ENCODE assay signal across 11 cellular contexts in the genomic region with DNA sequence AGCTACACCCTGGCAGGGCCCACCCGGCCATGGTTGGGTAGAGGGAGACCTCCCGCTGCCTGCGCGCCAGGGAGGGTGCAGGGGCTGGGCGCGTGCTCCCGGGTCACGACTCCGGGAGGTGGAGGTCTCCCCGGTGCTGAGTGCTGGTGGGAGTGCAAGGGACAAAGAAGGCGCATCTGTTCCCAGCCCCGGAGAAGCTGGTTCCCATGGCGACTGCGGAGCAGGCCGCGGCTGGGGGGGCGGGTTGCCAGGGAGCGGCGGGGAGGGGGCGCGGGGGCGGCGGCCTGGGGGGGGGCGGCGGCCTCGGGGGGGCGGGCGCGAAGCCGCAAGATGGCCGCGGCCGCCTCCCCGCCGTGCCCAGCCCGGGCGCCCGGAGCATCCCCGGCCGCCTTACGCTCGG. TPM values are rescaled to one million over a fixed set of nuclear protein-coding genes. Genes with fewer than 3 reads are reported as not detected.
A peak's percentile ranks its signal among the peaks of the same experiment; 100 is the strongest.
DNase-seq lines count a peak whose midpoint lies in the region; ATAC-seq, FAIRE-seq and TF ChIP-seq lines count a peak whose summit lies in the region.
"Had no signal": no experiment of that assay in that cellular context is flagged by ENCODE, and none has a peak within 500 bp of the region (broad histone marks: within the 10 kb centered on the region; RNA-seq: fewer than 3 reads in every experiment).

No MANE protein-coding gene starts in this region.

- DNase-seq in heart right ventricle: no peak
- DNase-seq in left ventricle myocardium superior: no peak
- DNase-seq in astrocyte of the cerebellum (ENCODE audit: low read depth): no peak
- no peak for DNase-seq in keratinocyte (ENCODE audit: low read depth, low spot score)
- DNase-seq in AML-193 (lab: John Stamatoyannopoulos, UW): no peak
- DNase-seq in stimulated activated CD4-positive, alpha-beta T cell treated with anti-CD3 and anti-CD28 coated beads, Interleukin-2, amount 100 ng/mL, for 48 hours: no peak

- peaks cover 2% of the 10 kb centered on the region for H4K20me1 ChIP-seq in keratinocyte (ENCODE audit: control insufficient read depth, extremely low read depth, insufficient read depth, low read length)

- H3K4me1 ChIP-seq in heart right ventricle: peaks cover 23 to 60% (median 44%) of the 10 kb centered on the region in 9 donors
- H3K4me1 ChIP-seq in keratinocyte (ENCODE audit: control insufficient read depth, extremely low read depth, insufficient read depth, low read length): peaks cover 32% of the 10 kb centered on the region
- no peaks in the 10 kb centered on the region for H3K4me1 ChIP-seq in urinary bladder (ENCODE audit: insufficient read depth)

- intact Hi-C loops in heart right ventricle (cut with DNase I): loop anchor here in 1 of 10 donors (10.0 kb wide), 1 partner anchor 312 kb away; the partner anchor contains the start of gene ARID3A
- intact Hi-C loops in left ventricle myocardium superior (cut with micrococcal nuclease): no loop called here

- peak overlapping the region in 2 of 10 donors; percentile 70 to 72 for H3K27ac ChIP-seq in heart right ventricle
- H3K27ac ChIP-seq in keratinocyte (ENCODE audit: control insufficient read depth, insufficient read depth, low read length): no peak overlapping the region
- H3K27ac ChIP-seq in urinary bladder (ENCODE audit: low read depth): no peak overlapping the region

- TF ChIP-seq CTCF in heart right ventricle (IDR thresholded peaks at IDR 0.05) (no peak), astrocyte of the cerebellum (IDR thresholded peaks at IDR 0.05; ENCODE audit: low read depth, low read length, missing control alignments) (no peak), keratinocyte (optimal IDR thresholded peaks at IDR 0.05 in 1 of 3, IDR thresholded peaks at IDR 0.05 in 1 of 3, conservative IDR thresholded peaks at IDR 0.05 in 1 of 3; ENCODE audit: extremely low read depth in 1 of 3, insufficient read depth in 2 of 3, low read length in 3 of 3) (no peak)

- no peak overlapping the region for H2AFZ ChIP-seq in keratinocyte (ENCODE audit: control insufficient read depth, low read length)

- no peaks in the 10 kb centered on the region for H3K9me3 ChIP-seq in heart right ventricle
- no peaks in the 10 kb centered on the region for H3K9me3 ChIP-seq in keratinocyte (ENCODE audit: control insufficient read depth, low read depth, low read length)

- ATAC-seq in heart right ventricle (no peak), left ventricle myocardium superior (no peak), HG02678 (IDR thresholded peaks at IDR 0.05; ENCODE audit: unreplicated experiment) (no peak)

- no peak overlapping the region for H3K9ac ChIP-seq in keratinocyte (ENCODE audit: control insufficient read depth, extremely low read depth, insufficient read depth, low read length)

- H3K4me2 ChIP-seq in keratinocyte (ENCODE audit: control insufficient read depth, extremely low read depth, insufficient read depth, low read depth, low read length): peak overlapping the region; percentile 79

- in situ Hi-C loops in astrocyte of the cerebellum (cut with HindIII; ENCODE audit: low sequenced_read_pairs): no loop called here

- H3K4me3 ChIP-seq in heart right ventricle: peak overlapping the region in 9 of 10 donors; percentile 59 to 70 (median 61)
- H3K4me3 ChIP-seq in astrocyte of the cerebellum (ENCODE audit: low read depth, low read length): peak overlapping the region; percentile 60
- H3K4me3 ChIP-seq in keratinocyte (ENCODE audit: control insufficient read depth in 2 of 3, extremely low read depth in 1 of 3, insufficient read depth in 2 of 3, low read depth in 1 of 3, low read length in 3 of 3): peak overlapping the region in 2 of 3 experiments; percentile 77 to 84
- H3K4me3 ChIP-seq in urinary bladder (ENCODE audit: low read depth, low read length): peak overlapping the region; percentile 46

- no peaks in the 10 kb centered on the region for H3K9me1 ChIP-seq in keratinocyte (ENCODE audit: control insufficient read depth, extremely low read depth, insufficient read depth, low read length)

- H3K36me3 ChIP-seq in heart right ventricle (peaks cover 0 to 6% (median 0%) of the 10 kb centered on the region in 9 donors), keratinocyte (ENCODE audit: control insufficient read depth in 2 of 2, extremely low read depth in 1 of 2, insufficient read depth in 2 of 2, low read length in 2 of 2) (peaks cover 4 to 10% of the 10 kb centered on the region in 2 experiments), urinary bladder (ENCODE audit: insufficient read depth) (no peaks in the 10 kb centered on the region)

- H3K27me3 ChIP-seq in heart right ventricle (peaks cover 0 to 24% (median 0%) of the 10 kb centered on the region in 7 donors), keratinocyte (ENCODE audit: control insufficient read depth, extremely low read depth, insufficient read depth, low read length) (no peaks in the 10 kb centered on the region)

- dilution Hi-C loops in keratinocyte (cut with MboI; ENCODE audit: extremely low pct_ligation_motif_present, low sequenced_read_pairs): no loop called here

- H3K79me2 ChIP-seq in keratinocyte (ENCODE audit: control insufficient read depth, insufficient read depth, low read length): no peaks in the 10 kb centered on the region

- 21 to 34% methylated on average over 20 to 41 of the region's 42 CpGs for WGBS in heart right ventricle, 2 donors
- WGBS in urinary bladder: 11% methylated on average over 42 of the region's 42 CpGs

- FAIRE-seq in keratinocyte (lab: Jason Lieb, UNC): no peak
- FAIRE-seq: G401.6, TTC549 had no signal

RNA-seq across cellular contexts. Expression of gene CBARP, which starts 1.2 kb away (rescaled TPM):
- total RNA-seq in heart right ventricle (1 to 10 TPM in 9 of 10 donors, under 1 TPM in 1; 0.96 to 2.2 (median 1.4) TPM), left ventricle myocardium superior (1.2 TPM), urinary bladder (0.53 TPM)
- polyA plus RNA-seq in heart right ventricle (1 to 10 TPM in 1 of 2 donors, under 1 TPM in 1; 0.73 to 1.3 TPM), keratinocyte (0.93 to 2.8 TPM (median 1.2 TPM) in 3 replicates), urinary bladder (0.43 TPM)
- polyA plus RNA-seq in keratinocyte (2011; ENCODE audit: low read depth): 0.51 TPM
- 0.55 and 1.9 TPM in 2 replicates for polyA plus RNA-seq in keratinocyte (2011; cell fraction: cytosol; rRNA removed)
- 3.6 and 6.2 TPM in 2 replicates for polyA plus RNA-seq in keratinocyte (2011; cell fraction: nucleus; rRNA removed)
- polyA plus RNA-seq in keratinocyte (2012; ENCODE audit: low replicate concordance): 3.5 and 3.6 TPM in 2 replicates
- 0.30 to 1.2 TPM (median 1.2 TPM) in 3 replicates for polyA minus RNA-seq in keratinocyte
- polyA minus RNA-seq in keratinocyte (2011; cell fraction: cytosol; rRNA and poly(A)+ RNA removed): 11.5 TPM
- 3.4 and 7.1 TPM in 2 replicates for polyA minus RNA-seq in keratinocyte (2011; cell fraction: nucleus; rRNA and poly(A)+ RNA removed)
- polyA plus RNA-seq: IgD-negative memory B cell had no signal

RNA-seq across cellular contexts. Expression of gene ATP5F1D, which starts 5.0 kb away (rescaled TPM):
- total RNA-seq in heart right ventricle (100 to 1,000 TPM; 491 to 770 (median 553) TPM), left ventricle myocardium superior (686 TPM), urinary bladder (9.5 TPM)
- polyA plus RNA-seq in heart right ventricle (1,000 to 10,000 TPM in 1 of 2 donors, 100 to 1,000 TPM in 1; 821 to 2,879 TPM), keratinocyte (51.3 to 95.4 TPM (median 80.0 TPM) in 3 replicates), urinary bladder (236 TPM)
- 74.6 TPM for polyA plus RNA-seq in keratinocyte (2011; ENCODE audit: low read depth)
- polyA plus RNA-seq in keratinocyte (2011; cell fraction: cytosol; rRNA removed): 33.2 and 137 TPM in 2 replicates
- 27.1 and 36.2 TPM in 2 replicates for polyA plus RNA-seq in keratinocyte (2011; cell fraction: nucleus; rRNA removed)
- polyA plus RNA-seq in keratinocyte (2012; ENCODE audit: low replicate concordance): 91.2 and 205 TPM in 2 replicates
- 23.4 to 39.5 TPM (median 25.4 TPM) in 3 replicates for polyA minus RNA-seq in keratinocyte
- 297 TPM for polyA minus RNA-seq in keratinocyte (2011; cell fraction: cytosol; rRNA and poly(A)+ RNA removed)
- polyA minus RNA-seq in keratinocyte (2011; cell fraction: nucleus; rRNA and poly(A)+ RNA removed): 29.9 and 36.3 TPM in 2 replicates

RNA-seq across cellular contexts. Expression of gene MIDN, which starts 11.8 kb away (rescaled TPM):
- total RNA-seq in heart right ventricle (100 to 1,000 TPM in 2 of 10 donors, 10 to 100 TPM in 8; 45.9 to 236 (median 68.5) TPM), left ventricle myocardium superior (59.7 TPM), urinary bladder (12.2 TPM)
- polyA plus RNA-seq in heart right ventricle (10 to 100 TPM; 22.7 to 48.6 TPM), keratinocyte (4.7 to 14.1 TPM (median 6.8 TPM) in 3 replicates), urinary bladder (64.3 TPM)
- 9.3 TPM for polyA plus RNA-seq in keratinocyte (2011; ENCODE audit: low read depth)
- polyA plus RNA-seq in keratinocyte (2011; cell fraction: cytosol; rRNA removed): 3.8 and 6.9 TPM in 2 replicates
- 23.5 and 31.4 TPM in 2 replicates for polyA plus RNA-seq in keratinocyte (2011; cell fraction: nucleus; rRNA removed)
- polyA plus RNA-seq in keratinocyte (2012; ENCODE audit: low replicate concordance): 23.0 and 30.3 TPM in 2 replicates
- polyA minus RNA-seq in keratinocyte: 5.9 to 26.1 TPM (median 6.6 TPM) in 3 replicates
- 44.9 TPM for polyA minus RNA-seq in keratinocyte (2011; cell fraction: cytosol; rRNA and poly(A)+ RNA removed)
- 31.4 and 35.8 TPM in 2 replicates for polyA minus RNA-seq in keratinocyte (2011; cell fraction: nucleus; rRNA and poly(A)+ RNA removed)

RNA-seq across cellular contexts. Expression of gene STK11, which starts 31.0 kb away (rescaled TPM):
- total RNA-seq in heart right ventricle: 10 to 100 TPM; 43.7 to 71.6 (median 46.6) TPM
- polyA plus RNA-seq in heart right ventricle: 10 to 100 TPM; 41.1 to 70.4 TPM
- total RNA-seq in left ventricle myocardium superior: 66.2 TPM
- polyA plus RNA-seq in keratinocyte: 24.6 to 31.4 TPM (median 28.1 TPM) in 3 replicates
- polyA plus RNA-seq in keratinocyte (2011; ENCODE audit: low read depth): 21.6 TPM
- 13.7 and 27.8 TPM in 2 replicates for polyA plus RNA-seq in keratinocyte (2011; cell fraction: cytosol; rRNA removed)
- 47.3 and 54.0 TPM in 2 replicates for polyA plus RNA-seq in keratinocyte (2011; cell fraction: nucleus; rRNA removed)
- 26.4 and 38.3 TPM in 2 replicates for polyA plus RNA-seq in keratinocyte (2012; ENCODE audit: low replicate concordance)
- 19.7 to 42.7 TPM (median 21.9 TPM) in 3 replicates for polyA minus RNA-seq in keratinocyte
- polyA minus RNA-seq in keratinocyte (2011; cell fraction: cytosol; rRNA and poly(A)+ RNA removed): 56.2 TPM
- polyA minus RNA-seq in keratinocyte (2011; cell fraction: nucleus; rRNA and poly(A)+ RNA removed): 25.7 and 29.2 TPM in 2 replicates
- 31.7 TPM for total RNA-seq in urinary bladder
- 56.5 TPM for polyA plus RNA-seq in urinary bladder

RNA-seq across cellular contexts. Expression of gene CIRBP, which starts 32.6 kb away (rescaled TPM):
- total RNA-seq in heart right ventricle: 100 to 1,000 TPM; 227 to 356 (median 280) TPM
- 100 to 1,000 TPM; 180 to 344 TPM for polyA plus RNA-seq in heart right ventricle
- 248 TPM for total RNA-seq in left ventricle myocardium superior
- 97.5 to 164 TPM (median 113 TPM) in 3 replicates for polyA plus RNA-seq in keratinocyte
- 140 TPM for polyA plus RNA-seq in keratinocyte (2011; ENCODE audit: low read depth)
- polyA plus RNA-seq in keratinocyte (2011; cell fraction: cytosol; rRNA removed): 57.4 and 107 TPM in 2 replicates
- polyA plus RNA-seq in keratinocyte (2011; cell fraction: nucleus; rRNA removed): 226 and 247 TPM in 2 replicates
- polyA plus RNA-seq in keratinocyte (2012; ENCODE audit: low replicate concordance): 130 and 149 TPM in 2 replicates
- 15.5 to 48.4 TPM (median 20.1 TPM) in 3 replicates for polyA minus RNA-seq in keratinocyte
- polyA minus RNA-seq in keratinocyte (2011; cell fraction: cytosol; rRNA and poly(A)+ RNA removed): 122 TPM
- 28.2 and 42.2 TPM in 2 replicates for polyA minus RNA-seq in keratinocyte (2011; cell fraction: nucleus; rRNA and poly(A)+ RNA removed)
- 267 TPM for total RNA-seq in urinary bladder
- polyA plus RNA-seq in urinary bladder: 536 TPM

Comparison
In these comparisons a context has a peak if more than half of its experiments do, and no peak if none do; other contexts are left out.
1. RNA of gene ATP5F1D, which starts 5.0 kb away (total RNA-seq): 686 TPM in left ventricle myocardium superior (single experiment) and 491 to 770 TPM in heart right ventricle; 9.5 TPM in urinary bladder (single experiment); every median in the first group is over 10 times any median in the second.
2. Peak in every context shown above with its lines, with median percentiles within 50 percentile points of each other: H3K4me3 ChIP-seq.